20 cellular contexts compared by ENCODE assay signal in the genomic region with DNA sequence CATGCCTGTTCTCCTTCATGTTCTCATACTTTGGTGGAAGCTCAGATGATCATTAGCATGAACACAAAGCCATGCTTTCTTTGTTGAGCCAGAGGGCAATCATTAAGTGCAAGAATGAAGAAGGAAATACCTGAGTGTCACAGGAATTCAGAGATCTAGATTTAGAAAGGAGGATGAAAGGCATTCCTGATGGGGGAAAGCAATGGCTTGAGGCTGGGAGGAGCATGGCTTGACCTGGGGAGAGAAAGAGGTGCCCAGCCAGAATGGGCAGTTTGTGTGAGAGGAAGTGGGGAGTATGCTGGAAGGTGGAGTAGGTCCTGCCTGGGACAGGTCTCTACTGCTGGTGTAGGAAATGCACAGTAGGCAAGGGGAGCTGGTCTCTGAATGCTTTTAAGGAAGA. TPM values are rescaled to one million over a fixed set of nuclear protein-coding genes. Genes with fewer than 3 reads are reported as not detected.
A peak's percentile ranks its signal among the peaks of the same experiment; 100 is the strongest.
DNase-seq lines count a peak whose midpoint lies in the region; ATAC-seq, FAIRE-seq and TF ChIP-seq lines count a peak whose summit lies in the region.
"Had no signal": no experiment of that assay in that cellular context is flagged by ENCODE, and none has a peak within 500 bp of the region (broad histone marks: within the 10 kb centered on the region; RNA-seq: fewer than 3 reads in every experiment).

No MANE protein-coding gene starts in this region.

- H3K27ac Mint-ChIP-seq in astrocyte (ENCODE audit: unreplicated experiment): peak overlapping the region; percentile 88
- H3K27ac Mint-ChIP-seq: naive B cell had no signal

- DNase-seq in HT-29 (ENCODE audit: low spot score) (peak; percentile 19), astrocyte (ENCODE audit: low read depth) (peak; percentile 30), renal cortical epithelial cell (ENCODE audit: low read depth) (peak; percentile 83), NCI-H748 (lab: John Stamatoyannopoulos, UW; ENCODE audit: unreplicated experiment) (no peak)
- DNase-seq: activated CD4-positive, alpha-beta T cell treated with anti-CD3 and anti-CD28 coated beads for 1 hour; DND-41; GOT3; Karpas-422; lower lobe of right lung; naive B cell; NCI-H1092; NCI-H2029 treated with DMSO at 0.1 percent for 48 hours; NCI-H446 treated with DMSO at 0.1 percent for 48 hours; pancreas; RPMI8226; sigmoid colon; stimulated activated naive CD4-positive, alpha-beta T cell had no signal

- H3K4me3 Mint-ChIP-seq in astrocyte (ENCODE audit: unreplicated experiment): peak overlapping the region; percentile 13

- H3K4me1 ChIP-seq in astrocyte (ENCODE audit: insufficient read depth, low read length): peaks cover 34% of the 10 kb centered on the region
- H3K4me1 ChIP-seq in iPS-20b (ENCODE audit: insufficient read depth, low read length): peaks cover 10% of the 10 kb centered on the region
- H3K4me1 ChIP-seq: lower lobe of right lung, pancreas had no signal

- H3K4me3 ChIP-seq in astrocyte (ENCODE audit: insufficient read depth, low read depth, low read length) (peak overlapping the region; percentile 19), iPS-20b (ENCODE audit: low read length) (0 out of 2 replicates have a peak overlapping the region, but pooled peaks have one; percentile 21)
- H3K4me3 ChIP-seq: lower lobe of right lung, pancreas, sigmoid colon had no signal

- H3K27me3 ChIP-seq in astrocyte (ENCODE audit: insufficient read depth, low read length) (no peaks in the 10 kb centered on the region), iPS-20b (ENCODE audit: insufficient read depth, low read length) (no peaks in the 10 kb centered on the region)
- H3K27me3 ChIP-seq: pancreas, sigmoid colon had no signal

- H4K20me1 ChIP-seq in astrocyte (ENCODE audit: insufficient read depth, low read length): no peaks in the 10 kb centered on the region

- ATAC-seq in HG02885 (IDR thresholded peaks at IDR 0.05; ENCODE audit: poor library complexity, unreplicated experiment) (no peak), HG03457 (IDR thresholded peaks at IDR 0.05; ENCODE audit: unreplicated experiment) (no peak)
- ATAC-seq: lower lobe of right lung had no signal

- peak overlapping the region; percentile 73 for H3K27ac ChIP-seq in astrocyte (ENCODE audit: low read depth, low read length)
- H3K27ac ChIP-seq in iPS-20b (ENCODE audit: low read length): no peak overlapping the region
- H3K27ac ChIP-seq: lower lobe of right lung, pancreas, sigmoid colon had no signal

- H2AFZ ChIP-seq in astrocyte (ENCODE audit: low read depth, low read length): no peak overlapping the region

- H3K36me3 ChIP-seq in astrocyte (ENCODE audit: insufficient read depth, low read length) (no peaks in the 10 kb centered on the region), iPS-20b (ENCODE audit: insufficient read depth, low read depth, low read length) (no peaks in the 10 kb centered on the region)
- H3K36me3 ChIP-seq: lower lobe of right lung, pancreas, sigmoid colon had no signal

- H3K79me2 ChIP-seq in astrocyte (ENCODE audit: insufficient read depth, low read length): no peaks in the 10 kb centered on the region

- H3K9me3 ChIP-seq in astrocyte (ENCODE audit: insufficient read depth, low read depth, low read length): no peaks in the 10 kb centered on the region
- H3K9me3 ChIP-seq in iPS-20b (ENCODE audit: insufficient read depth, low read depth, low read length): peaks cover 15% of the 10 kb centered on the region
- H3K9me3 ChIP-seq: pancreas had no signal

- FAIRE-seq in astrocyte (lab: Jason Lieb, UNC): no peak
- FAIRE-seq: pancreas had no signal

- peak overlapping the region; percentile 75 for H3K4me2 ChIP-seq in astrocyte (ENCODE audit: low read length)

- TF ChIP-seq CTCF in astrocyte (IDR thresholded peaks at IDR 0.05; ENCODE audit: insufficient read depth, low read depth, low read length): no peak

- H3K9ac ChIP-seq in astrocyte (ENCODE audit: low read length) (peak overlapping the region; percentile 42), iPS-20b (ENCODE audit: low read depth, low read length) (no peak overlapping the region)

- peaks cover 7% of the 10 kb centered on the region for H3K27me3 Mint-ChIP-seq in astrocyte (ENCODE audit: low read depth, unreplicated experiment)

- no peaks in the 10 kb centered on the region for H3K36me3 Mint-ChIP-seq in astrocyte (ENCODE audit: low read depth, unreplicated experiment)

- H3K9me3 Mint-ChIP-seq in astrocyte (ENCODE audit: unreplicated experiment): peaks cover 3% of the 10 kb centered on the region

- H3K4me1 Mint-ChIP-seq in astrocyte (ENCODE audit: low read depth, unreplicated experiment): peaks cover 33% of the 10 kb centered on the region
- H3K4me1 Mint-ChIP-seq: naive B cell had no signal

RNA-seq across cellular contexts. Expression of a gene that starts 35.1 kb away (rescaled TPM):
- total RNA-seq in HT-29 (2014; rRNA removed; shearing (Covaris generic)): 0.08 and 0.36 TPM in 2 replicates
- 10.9 and 11.2 TPM in 2 replicates for total RNA-seq in astrocyte
- 3.5 and 10.1 TPM in 2 replicates for total RNA-seq in renal cortical epithelial cell
